ENCODE assay signal across 8 cellular contexts in the genomic region with DNA sequence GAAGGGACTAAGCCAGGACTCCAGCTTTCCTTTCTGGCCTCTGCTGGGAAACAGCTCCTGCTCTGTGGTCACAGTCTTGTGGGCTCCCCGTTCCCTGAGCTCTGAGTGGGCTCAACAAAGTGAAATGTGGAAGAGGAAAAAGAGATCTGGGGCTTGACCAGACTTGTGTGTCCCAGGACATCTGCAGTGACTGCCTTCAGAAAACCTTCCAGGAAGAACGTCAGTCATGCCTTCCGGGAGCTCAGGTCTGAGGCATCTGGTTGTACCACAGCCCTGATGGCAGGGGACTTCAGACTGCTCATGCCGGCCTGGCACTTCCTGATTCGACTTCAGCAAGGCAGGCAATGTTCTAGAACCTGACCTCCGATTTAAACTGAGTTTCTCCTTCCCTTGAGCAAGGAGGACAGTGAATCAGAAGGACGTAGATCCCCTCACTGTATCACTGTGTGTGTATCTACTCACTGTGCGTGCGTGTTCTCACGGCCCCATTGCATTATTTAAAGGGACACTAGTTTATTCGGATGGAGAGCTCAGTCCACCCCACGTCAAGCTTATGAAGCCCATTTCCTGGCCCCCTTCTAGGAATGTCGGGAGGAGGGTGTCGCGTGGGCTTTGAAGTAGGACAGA. TPM values are rescaled to one million over a fixed set of nuclear protein-coding genes. Genes with fewer than 3 reads are reported as not detected.
DNase-seq lines count a peak whose midpoint lies in the region; ATAC-seq and TF ChIP-seq lines count a peak whose summit lies in the region.

No MANE protein-coding gene starts in this region.

- no peaks in the 10 kb centered on the region for H3K36me3 Mint-ChIP-seq in WTC11

- peaks cover 4% of the 10 kb centered on the region for H3K9me3 Mint-ChIP-seq in WTC11

- ATAC-seq in WTC11 (peak; percentile 11), GM21447 (IDR thresholded peaks at IDR 0.05; ENCODE audit: unreplicated experiment) (no peak), HG03457 (IDR thresholded peaks at IDR 0.05; ENCODE audit: unreplicated experiment) (no peak)

- H3K36me3 ChIP-seq in cardiac muscle cell, result no peaks in the 10 kb centered on the region
- no peaks in the 10 kb centered on the region for H3K36me3 ChIP-seq in rectal smooth muscle tissue (ENCODE audit: control insufficient read depth, insufficient read depth, low read length)

- H3K4me3 ChIP-seq in cardiac muscle cell (peak overlapping the region; percentile 44), rectal smooth muscle tissue (ENCODE audit: low read length) (peak overlapping the region; percentile 70)

- no peak overlapping the region for H3K27ac Mint-ChIP-seq in WTC11

- H3K4me3 Mint-ChIP-seq in WTC11, result peak overlapping the region; percentile 70

- DNase-seq in activated T-cell treated with anti-CD3 and anti-CD28 coated beads, Interleukin-2, amount 50 U/mL, for 1 hour, result peak; percentile 31
- DNase-seq in activated T-cell treated with anti-CD3 and anti-CD28 coated beads for 4 hours (no peak), WTC11 (ENCODE audit: low spot score) (no peak), cardiac muscle cell (ENCODE audit: low read depth in 1 of 2, low spot score in 1 of 2) (peak in 1 of 2 donors; percentile 27), epidermal melanocyte (ENCODE audit: insufficient read length, low spot score) (no peak)

- H3K9ac ChIP-seq in rectal smooth muscle tissue (ENCODE audit: low read length), result no peak overlapping the region

- peaks cover 64% of the 10 kb centered on the region for H3K27me3 Mint-ChIP-seq in WTC11 (ENCODE audit: low read depth)

- H3K27ac ChIP-seq in cardiac muscle cell, result no peak overlapping the region
- H3K27ac ChIP-seq in rectal smooth muscle tissue (ENCODE audit: low read depth, low read length), result no peak overlapping the region

- H3K4me1 ChIP-seq in cardiac muscle cell (ENCODE audit: low read depth) (no peaks in the 10 kb centered on the region), rectal smooth muscle tissue (ENCODE audit: control insufficient read depth, insufficient read depth, low read length) (no peaks in the 10 kb centered on the region)

- TF ChIP-seq CTCF in WTC11 (IDR thresholded peaks at IDR 0.05) (no peak), cardiac muscle cell (IDR thresholded peaks at IDR 0.05; ENCODE audit: low read depth, low read length) (no peak)

- POLR2A ChIA-PET in WTC11 (lab: Charles Lee), result interaction anchor here (0.6 kb wide), 1 partner anchor 206 kb away, joined by 4 read pairs; no protein-coding TSS in a partner anchor

- CTCF ChIA-PET in WTC11 (lab: Charles Lee), result no interaction called here

- H3K4me1 Mint-ChIP-seq in WTC11, result peaks cover 15% of the 10 kb centered on the region

- no peaks in the 10 kb centered on the region for H3K9me3 ChIP-seq in cardiac muscle cell (ENCODE audit: low read depth)

- H3K27me3 ChIP-seq in cardiac muscle cell (peaks cover 45% of the 10 kb centered on the region), rectal smooth muscle tissue (ENCODE audit: control insufficient read depth, insufficient read depth, low read length) (peaks cover 4% of the 10 kb centered on the region)

TF ChIP-seq in WTC11, 78 proteins besides CTCF, POLR2A, EP300 and RAD21 (continues in another document):
- no peak for TF ChIP-seq JAZF1 (CRISPR knock-in tag; IDR thresholded peaks at IDR 0.05)
- TF ChIP-seq, protein P1, sequence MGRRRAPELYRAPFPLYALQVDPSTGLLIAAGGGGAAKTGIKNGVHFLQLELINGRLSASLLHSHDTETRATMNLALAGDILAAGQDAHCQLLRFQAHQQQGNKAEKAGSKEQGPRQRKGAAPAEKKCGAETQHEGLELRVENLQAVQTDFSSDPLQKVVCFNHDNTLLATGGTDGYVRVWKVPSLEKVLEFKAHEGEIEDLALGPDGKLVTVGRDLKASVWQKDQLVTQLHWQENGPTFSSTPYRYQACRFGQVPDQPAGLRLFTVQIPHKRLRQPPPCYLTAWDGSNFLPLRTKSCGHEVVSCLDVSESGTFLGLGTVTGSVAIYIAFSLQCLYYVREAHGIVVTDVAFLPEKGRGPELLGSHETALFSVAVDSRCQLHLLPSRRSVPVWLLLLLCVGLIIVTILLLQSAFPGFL (CRISPR knock-in tag; IDR thresholded peaks at IDR 0.05; ENCODE audit: borderline replicate concordance), result no peak
- no peak for TF ChIP-seq ZBTB21 (CRISPR knock-in tag; IDR thresholded peaks at IDR 0.05; ENCODE audit: borderline replicate concordance)
- TF ChIP-seq, protein P2, sequence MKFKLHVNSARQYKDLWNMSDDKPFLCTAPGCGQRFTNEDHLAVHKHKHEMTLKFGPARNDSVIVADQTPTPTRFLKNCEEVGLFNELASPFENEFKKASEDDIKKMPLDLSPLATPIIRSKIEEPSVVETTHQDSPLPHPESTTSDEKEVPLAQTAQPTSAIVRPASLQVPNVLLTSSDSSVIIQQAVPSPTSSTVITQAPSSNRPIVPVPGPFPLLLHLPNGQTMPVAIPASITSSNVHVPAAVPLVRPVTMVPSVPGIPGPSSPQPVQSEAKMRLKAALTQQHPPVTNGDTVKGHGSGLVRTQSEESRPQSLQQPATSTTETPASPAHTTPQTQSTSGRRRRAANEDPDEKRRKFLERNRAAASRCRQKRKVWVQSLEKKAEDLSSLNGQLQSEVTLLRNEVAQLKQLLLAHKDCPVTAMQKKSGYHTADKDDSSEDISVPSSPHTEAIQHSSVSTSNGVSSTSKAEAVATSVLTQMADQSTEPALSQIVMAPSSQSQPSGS (CRISPR knock-in tag; IDR thresholded peaks at IDR 0.05; ENCODE audit: borderline replicate concordance, low read depth), result no peak
- TF ChIP-seq ZNF396 (CRISPR knock-in tag; IDR thresholded peaks at IDR 0.05; ENCODE audit: borderline replicate concordance), result no peak
- TF ChIP-seq ZNF317 (CRISPR knock-in tag; IDR thresholded peaks at IDR 0.05; ENCODE audit: borderline replicate concordance, low read depth), result no peak
- no peak for TF ChIP-seq SMAD4 (CRISPR knock-in tag; IDR thresholded peaks at IDR 0.05)
- TF ChIP-seq, protein P3, sequence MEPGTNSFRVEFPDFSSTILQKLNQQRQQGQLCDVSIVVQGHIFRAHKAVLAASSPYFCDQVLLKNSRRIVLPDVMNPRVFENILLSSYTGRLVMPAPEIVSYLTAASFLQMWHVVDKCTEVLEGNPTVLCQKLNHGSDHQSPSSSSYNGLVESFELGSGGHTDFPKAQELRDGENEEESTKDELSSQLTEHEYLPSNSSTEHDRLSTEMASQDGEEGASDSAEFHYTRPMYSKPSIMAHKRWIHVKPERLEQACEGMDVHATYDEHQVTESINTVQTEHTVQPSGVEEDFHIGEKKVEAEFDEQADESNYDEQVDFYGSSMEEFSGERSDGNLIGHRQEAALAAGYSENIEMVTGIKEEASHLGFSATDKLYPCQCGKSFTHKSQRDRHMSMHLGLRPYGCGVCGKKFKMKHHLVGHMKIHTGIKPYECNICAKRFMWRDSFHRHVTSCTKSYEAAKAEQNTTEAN (CRISPR knock-in tag; IDR thresholded peaks at IDR 0.05), result no peak
- TF ChIP-seq, protein P4, sequence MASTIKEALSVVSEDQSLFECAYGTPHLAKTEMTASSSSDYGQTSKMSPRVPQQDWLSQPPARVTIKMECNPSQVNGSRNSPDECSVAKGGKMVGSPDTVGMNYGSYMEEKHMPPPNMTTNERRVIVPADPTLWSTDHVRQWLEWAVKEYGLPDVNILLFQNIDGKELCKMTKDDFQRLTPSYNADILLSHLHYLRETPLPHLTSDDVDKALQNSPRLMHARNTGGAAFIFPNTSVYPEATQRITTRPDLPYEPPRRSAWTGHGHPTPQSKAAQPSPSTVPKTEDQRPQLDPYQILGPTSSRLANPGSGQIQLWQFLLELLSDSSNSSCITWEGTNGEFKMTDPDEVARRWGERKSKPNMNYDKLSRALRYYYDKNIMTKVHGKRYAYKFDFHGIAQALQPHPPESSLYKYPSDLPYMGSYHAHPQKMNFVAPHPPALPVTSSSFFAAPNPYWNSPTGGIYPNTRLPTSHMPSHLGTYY (CRISPR knock-in tag; IDR thresholded peaks at IDR 0.05), result no peak
- TF ChIP-seq MXD4 (CRISPR knock-in tag; IDR thresholded peaks at IDR 0.05; ENCODE audit: borderline replicate concordance), result no peak
- TF ChIP-seq, protein P5, sequence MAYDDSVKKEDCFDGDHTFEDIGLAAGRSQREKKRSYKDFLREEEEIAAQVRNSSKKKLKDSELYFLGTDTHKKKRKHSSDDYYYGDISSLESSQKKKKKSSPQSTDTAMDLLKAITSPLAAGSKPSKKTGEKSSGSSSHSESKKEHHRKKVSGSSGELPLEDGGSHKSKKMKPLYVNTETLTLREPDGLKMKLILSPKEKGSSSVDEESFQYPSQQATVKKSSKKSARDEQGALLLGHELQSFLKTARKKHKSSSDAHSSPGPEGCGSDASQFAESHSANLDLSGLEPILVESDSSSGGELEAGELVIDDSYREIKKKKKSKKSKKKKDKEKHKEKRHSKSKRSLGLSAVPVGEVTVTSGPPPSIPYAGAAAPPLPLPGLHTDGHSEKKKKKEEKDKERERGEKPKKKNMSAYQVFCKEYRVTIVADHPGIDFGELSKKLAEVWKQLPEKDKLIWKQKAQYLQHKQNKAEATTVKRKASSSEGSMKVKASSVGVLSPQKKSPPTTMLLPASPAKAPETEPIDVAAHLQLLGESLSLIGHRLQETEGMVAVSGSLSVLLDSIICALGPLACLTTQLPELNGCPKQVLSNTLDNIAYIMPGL (CRISPR knock-in tag; IDR thresholded peaks at IDR 0.05), result no peak
- no peak for TF ChIP-seq ZNF416 (CRISPR knock-in tag; IDR thresholded peaks at IDR 0.05)
- TF ChIP-seq, protein P6, sequence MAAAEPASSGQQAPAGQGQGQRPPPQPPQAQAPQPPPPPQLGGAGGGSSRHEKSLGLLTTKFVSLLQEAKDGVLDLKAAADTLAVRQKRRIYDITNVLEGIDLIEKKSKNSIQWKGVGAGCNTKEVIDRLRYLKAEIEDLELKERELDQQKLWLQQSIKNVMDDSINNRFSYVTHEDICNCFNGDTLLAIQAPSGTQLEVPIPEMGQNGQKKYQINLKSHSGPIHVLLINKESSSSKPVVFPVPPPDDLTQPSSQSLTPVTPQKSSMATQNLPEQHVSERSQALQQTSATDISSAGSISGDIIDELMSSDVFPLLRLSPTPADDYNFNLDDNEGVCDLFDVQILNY (CRISPR knock-in tag; IDR thresholded peaks at IDR 0.05), result no peak
- TF ChIP-seq, protein P7, sequence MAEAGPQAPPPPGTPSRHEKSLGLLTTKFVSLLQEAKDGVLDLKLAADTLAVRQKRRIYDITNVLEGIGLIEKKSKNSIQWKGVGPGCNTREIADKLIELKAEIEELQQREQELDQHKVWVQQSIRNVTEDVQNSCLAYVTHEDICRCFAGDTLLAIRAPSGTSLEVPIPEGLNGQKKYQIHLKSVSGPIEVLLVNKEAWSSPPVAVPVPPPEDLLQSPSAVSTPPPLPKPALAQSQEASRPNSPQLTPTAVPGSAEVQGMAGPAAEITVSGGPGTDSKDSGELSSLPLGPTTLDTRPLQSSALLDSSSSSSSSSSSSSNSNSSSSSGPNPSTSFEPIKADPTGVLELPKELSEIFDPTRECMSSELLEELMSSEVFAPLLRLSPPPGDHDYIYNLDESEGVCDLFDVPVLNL (CRISPR knock-in tag; IDR thresholded peaks at IDR 0.05; ENCODE audit: borderline replicate concordance, low read depth), result no peak

RNA-seq across cellular contexts. Expression of a gene that starts 0.6 kb away (rescaled TPM):
- total RNA-seq in WTC11 (2021) (0.55 to 0.96 TPM (median 0.80 TPM) in 3 replicates), cardiac muscle cell (1.3 and 4.7 TPM in 2 replicates)
- 0.28 and 2.8 TPM in 2 replicates for polyA plus RNA-seq in cardiac muscle cell
